25 cellular contexts compared by ENCODE assay signal in the genomic region with DNA sequence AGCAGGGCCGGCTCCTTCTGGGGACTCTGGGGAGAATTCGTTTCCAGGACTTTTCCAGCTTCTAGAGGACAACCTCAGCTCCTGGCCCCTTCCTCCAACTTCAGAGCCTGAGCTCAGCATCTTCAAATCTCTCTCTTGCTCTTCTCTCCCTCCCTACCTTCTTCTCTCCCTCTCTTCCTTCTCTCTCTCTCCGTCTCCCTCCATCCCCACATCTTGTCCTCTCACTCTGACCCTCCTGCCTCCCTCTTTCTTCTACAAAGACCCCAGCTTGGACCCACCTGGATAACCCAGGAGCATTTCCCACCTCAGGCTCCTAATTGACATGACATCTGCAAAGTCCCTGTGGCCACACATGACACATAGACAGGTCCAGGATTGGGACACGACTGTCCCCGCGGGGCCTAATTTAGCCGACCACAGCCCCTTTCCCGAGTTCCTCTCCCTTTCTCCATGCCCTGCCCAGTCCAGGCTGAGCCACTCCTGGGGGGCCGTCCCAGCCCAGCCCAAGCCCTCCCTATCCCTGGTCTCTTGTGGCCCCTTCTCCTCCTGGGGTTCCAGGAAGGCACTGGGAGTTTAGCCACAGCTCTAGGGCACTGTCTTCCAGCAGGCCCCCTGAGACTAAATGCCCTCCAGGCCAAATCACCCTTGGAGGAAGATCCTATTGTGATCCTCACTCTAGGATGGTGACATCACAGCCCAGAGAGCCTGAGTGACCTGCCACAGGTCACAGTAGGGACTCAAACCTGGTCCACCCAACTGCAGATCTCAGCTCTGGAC. TPM values are rescaled to one million over a fixed set of nuclear protein-coding genes. Genes with fewer than 3 reads are reported as not detected.
"Had no signal": no experiment of that assay in that cellular context is flagged by ENCODE, and none has a peak within 500 bp of the region (broad histone marks: within the 10 kb centered on the region; RNA-seq: fewer than 3 reads in every experiment).

No MANE protein-coding gene starts in this region.

- H3K9me3 Mint-ChIP-seq: activated naive CD4-positive, alpha-beta T cell treated with anti-CD3 and anti-CD28 coated beads, Interleukin-2, amount 50 U/mL, for 24 hours; activated T-cell treated with anti-CD3 and anti-CD28 coated beads, Interleukin-2, amount 50 U/mL, for 72 hours; naive thymus-derived CD4-positive, alpha-beta T cell had no signal

- H3K27me3 Mint-ChIP-seq: activated naive CD4-positive, alpha-beta T cell treated with anti-CD3 and anti-CD28 coated beads, Interleukin-2, amount 50 U/mL, for 24 hours had no signal

- H3K36me3 ChIP-seq: ascending aorta, breast epithelium, gastrocnemius medialis, left ventricle myocardium inferior, neutrophil, sigmoid colon, spleen, upper lobe of right lung, WERI-Rb-1 had no signal

- H3K4me3 Mint-ChIP-seq: activated naive CD4-positive, alpha-beta T cell treated with anti-CD3 and anti-CD28 coated beads, Interleukin-2, amount 50 U/mL, for 24 hours; activated T-cell treated with anti-CD3 and anti-CD28 coated beads, Interleukin-2, amount 50 U/mL, for 72 hours had no signal

- H3K4me3 ChIP-seq: ascending aorta, breast epithelium, coronary artery, gastrocnemius medialis, left ventricle myocardium inferior, mucosa of descending colon, sigmoid colon, spleen, upper lobe of right lung had no signal

- H3K27ac Mint-ChIP-seq: activated T-cell treated with anti-CD3 and anti-CD28 coated beads, Interleukin-2, amount 50 U/mL, for 72 hours had no signal

- ATAC-seq: activated T-cell treated with anti-CD3 and anti-CD28 coated beads, Interleukin-2, amount 50 U/mL, for 72 hours; esophagus mucosa; gastrocnemius medialis; mucosa of descending colon; naive thymus-derived CD4-positive, alpha-beta T cell; upper lobe of right lung had no signal

- H3K79me2 ChIP-seq: parathyroid adenoma had no signal

- H3K27ac ChIP-seq: ascending aorta, breast epithelium, coronary artery, gastrocnemius medialis, left ventricle myocardium inferior, neutrophil, parathyroid adenoma, sigmoid colon, upper lobe of right lung, WERI-Rb-1 had no signal

- H3K4me1 ChIP-seq: ascending aorta, breast epithelium, gastrocnemius medialis, parathyroid adenoma, sigmoid colon had no signal

- H3K36me3 Mint-ChIP-seq: activated naive CD4-positive, alpha-beta T cell treated with anti-CD3 and anti-CD28 coated beads, Interleukin-2, amount 50 U/mL, for 24 hours; naive thymus-derived CD4-positive, alpha-beta T cell had no signal

- H3K9ac ChIP-seq: parathyroid adenoma had no signal

- H3K9me3 ChIP-seq: ascending aorta, breast epithelium, gastrocnemius medialis, left ventricle myocardium inferior, mucosa of descending colon, neutrophil, sigmoid colon, spleen, upper lobe of right lung had no signal

- H2AFZ ChIP-seq: parathyroid adenoma had no signal

- DNase-seq: activated CD4-positive, alpha-beta T cell treated with anti-CD3 and anti-CD28 coated beads, Interleukin-2, amount 50 U/mL, for 4 hours; activated gamma-delta T cell; activated T-cell treated with anti-CD3 and anti-CD28 coated beads, Interleukin-2, amount 50 U/mL, for 72 hours; gastrocnemius medialis; head of caudate nucleus; left ventricle myocardium inferior; mesenchymal stem cell; mucosa of descending colon; naive thymus-derived CD4-positive, alpha-beta T cell; sigmoid colon; spleen; stimulated activated CD4-positive, alpha-beta T cell treated with anti-CD3 and anti-CD28 coated beads, Interleukin-4, amount 100 ng/mL, for 4 hours; stimulated activated naive CD4-positive, alpha-beta T cell; upper lobe of right lung; WERI-Rb-1 had no signal

- H3K27me3 ChIP-seq: ascending aorta, breast epithelium, gastrocnemius medialis, sigmoid colon had no signal

RNA-seq across cellular contexts. Expression of gene IGLL5, which starts 36.9 kb away (rescaled TPM):
- total RNA-seq: activated CD8-positive, alpha-beta memory T cell treated with anti-CD3 and anti-CD28 coated beads for 36 hours; activated T-cell treated with anti-CD3 and anti-CD28 coated beads, Interleukin-2, amount 50 U/mL, for 72 hours; kidney epithelial cell; T-helper 1 cell treated with Interleukin-12 subunit alpha and Interleukin-12 subunit beta and Interleukin-4 antibody, amounts not matched to agents 30 ng/mL and 1 ng/mL, for 36 hours had no signal
